9 cellular contexts compared by ENCODE assay signal in the genomic region with DNA sequence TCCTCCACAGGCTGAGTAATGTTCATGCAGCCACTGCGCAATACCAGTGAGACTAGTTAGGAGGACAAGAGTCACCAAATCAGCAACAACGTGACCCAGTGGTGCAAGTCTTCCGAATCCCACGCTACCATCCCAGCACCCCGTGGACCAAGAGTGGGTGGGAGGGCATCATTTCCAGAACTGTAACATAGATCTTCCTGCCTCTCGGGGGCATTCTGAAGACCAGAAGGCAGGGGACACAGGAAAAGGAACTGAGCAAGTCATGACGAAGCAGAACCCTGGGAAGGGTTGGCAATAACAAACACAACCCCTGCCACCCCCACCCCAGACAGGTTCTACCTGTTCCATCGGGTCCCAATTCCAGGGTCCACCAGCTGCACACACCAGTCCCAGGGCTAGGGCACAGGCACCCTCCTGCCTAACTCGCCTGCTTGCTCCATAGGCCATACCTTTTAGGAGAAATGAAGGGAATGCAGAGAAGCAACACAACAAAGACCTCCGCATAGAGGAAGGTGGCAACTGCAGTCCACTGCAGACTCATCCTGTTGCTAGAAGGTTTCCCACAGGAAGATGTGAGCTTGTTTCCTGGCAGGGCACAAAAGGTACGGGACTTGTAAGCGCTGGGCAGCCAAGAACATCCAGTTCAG. TPM values are rescaled to one million over a fixed set of nuclear protein-coding genes. Genes with fewer than 3 reads are reported as not detected.
A peak's percentile ranks its signal among the peaks of the same experiment; 100 is the strongest.
DNase-seq lines count a peak whose midpoint lies in the region; ATAC-seq and TF ChIP-seq lines count a peak whose summit lies in the region.
"Had no signal": no experiment of that assay in that cellular context is flagged by ENCODE, and none has a peak within 500 bp of the region (broad histone marks: within the 10 kb centered on the region; RNA-seq: fewer than 3 reads in every experiment).

No MANE protein-coding gene starts in this region.

- peaks cover 20% of the 10 kb centered on the region for H3K4me1 ChIP-seq in Panc1 (ENCODE audit: control insufficient read depth, insufficient read depth, low read length)
- H3K4me1 ChIP-seq in esophagus (ENCODE audit: control insufficient read depth in 2 of 2, insufficient read depth in 2 of 2, low read length in 1 of 2): peaks cover 6 to 27% of the 10 kb centered on the region in 2 donors
- H3K4me1 ChIP-seq in psoas muscle: peaks cover 29% of the 10 kb centered on the region

- H3K27ac ChIP-seq in Panc1 (ENCODE audit: low read length) (peak overlapping the region; percentile 90), esophagus (ENCODE audit: low read depth in 2 of 2, low read length in 1 of 2) (peak overlapping the region; percentile 86 to 97), psoas muscle (peak overlapping the region; percentile 85)

- ATAC-seq in Panc1 (no peak), psoas muscle (no peak)

- TF ChIP-seq CTCF in GM12875 (IDR thresholded peaks at IDR 0.05; ENCODE audit: borderline replicate concordance, insufficient read depth, low read depth, low read length) (no peak), Panc1 (IDR thresholded peaks at IDR 0.05) (no peak), psoas muscle (IDR thresholded peaks at IDR 0.05) (no peak)

- H3K27me3 ChIP-seq in Panc1 (ENCODE audit: control insufficient read depth, insufficient read depth, low read length) (no peaks in the 10 kb centered on the region), esophagus (ENCODE audit: control insufficient read depth in 1 of 2, insufficient read depth in 2 of 2, low read length in 2 of 2) (no peaks in the 10 kb centered on the region), psoas muscle (ENCODE audit: insufficient read depth in 3 of 3, low read length in 2 of 3) (peaks cover 0 to 4% (median 0%) of the 10 kb centered on the region in 3 donors)

- 20 to 45% methylated on average over 12 of the region's 12 CpGs for WGBS in esophagus, 2 donors
- 49 to 64% (median 56%) methylated on average over 10 to 12 of the region's 12 CpGs for WGBS in psoas muscle, 3 donors

- H3K9me3 ChIP-seq in Panc1 (ENCODE audit: control insufficient read depth, insufficient read depth, low read depth, low read length) (no peaks in the 10 kb centered on the region), esophagus (ENCODE audit: control insufficient read depth in 2 of 2, insufficient read depth in 1 of 2, low read depth in 1 of 2, low read length in 1 of 2) (no peaks in the 10 kb centered on the region), psoas muscle (no peaks in the 10 kb centered on the region)

- POLR2A ChIA-PET in Panc1 (lab: Charles Lee): no interaction called here

- peak overlapping the region; percentile 68 for H3K4me3 ChIP-seq in GM12875 (ENCODE audit: low read depth, low read length)
- H3K4me3 ChIP-seq in Panc1 (ENCODE audit: low read depth in 2 of 2, low read length in 2 of 2): peak overlapping the region; percentile 84 to 92
- peak overlapping the region; percentile 57 to 65 for H3K4me3 ChIP-seq in esophagus (ENCODE audit: low read depth in 1 of 2, low read length in 2 of 2)
- peak overlapping the region; percentile 64 for H3K4me3 ChIP-seq in psoas muscle

- DNase-seq in Panc1 (ENCODE audit: low read depth, low spot score) (no peak), psoas muscle (no peak), cerebellar cortex (ENCODE audit: low spot score) (no peak), NCI-H146 treated with DMSO at 0.1 percent for 48 hours (lab: John Stamatoyannopoulos, UW; ENCODE audit: unreplicated experiment) (no peak), ecto neural progenitor cell (ENCODE audit: low spot score) (no peak), NCI-H1436 treated with DMSO at 0.1 percent for 48 hours (lab: John Stamatoyannopoulos, UW) (no peak)

- H3K36me3 ChIP-seq in Panc1 (ENCODE audit: control insufficient read depth, insufficient read depth, low read length): peaks cover 16% of the 10 kb centered on the region
- H3K36me3 ChIP-seq in esophagus (ENCODE audit: control insufficient read depth in 2 of 2, insufficient read depth in 2 of 2, low read length in 1 of 2): peaks cover 0 to 8% of the 10 kb centered on the region in 2 donors
- peaks cover 3 to 32% of the 10 kb centered on the region in 2 donors for H3K36me3 ChIP-seq in psoas muscle (ENCODE audit: insufficient read depth in 1 of 2, low read depth in 1 of 2)

- no TSS peak for BruUV-seq in Panc1 (replicated peaks; lab: Mats Ljungman, UMichigan)

- in situ Hi-C loops in Panc1 (cut with HindIII; ENCODE audit: low pct_unique_long_range_greater_than_20kb, low sequenced_read_pairs): no loop called here

- intact Hi-C loops in Panc1 (cut with micrococcal nuclease; ENCODE audit: unreplicated experiment) (no loop called here), psoas muscle (cut with DNase I) (no loop called here)

- CTCF ChIA-PET in Panc1 (lab: Charles Lee): no interaction called here

RNA-seq across cellular contexts. Expression of gene BCAP31, which starts 1.4 kb away (rescaled TPM):
- 432 TPM for total RNA-seq in Panc1 (2021; ENCODE audit: unreplicated experiment)
- 455 TPM for polyA plus RNA-seq in Panc1 (2012; ENCODE audit: insufficient read length)
- 100 to 1,000 TPM in 1 of 2 donors, 10 to 100 TPM in 1; 98.8 to 185 TPM for polyA plus RNA-seq in esophagus
- total RNA-seq in psoas muscle: 10 to 100 TPM; 65.4 to 71.6 (median 66.0) TPM
- polyA plus RNA-seq in psoas muscle: 10 to 100 TPM; 63.7 to 97.3 (median 72.1) TPM

RNA-seq across cellular contexts. Expression of gene ABCD1, which starts 1.8 kb away (rescaled TPM):
- total RNA-seq in Panc1 (2021; ENCODE audit: unreplicated experiment) (86.6 TPM), psoas muscle (10 to 100 TPM; 16.0 to 27.1 (median 20.9) TPM)
- 81.6 TPM for polyA plus RNA-seq in Panc1 (2012; ENCODE audit: insufficient read length)
- polyA plus RNA-seq in esophagus (1 to 10 TPM; 1.8 to 2.9 TPM), psoas muscle (10 to 100 TPM; 11.7 to 36.0 (median 15.8) TPM)

RNA-seq across cellular contexts. Expression of gene SLC6A8, which starts 35.1 kb away (rescaled TPM):
- total RNA-seq in Panc1 (2021; ENCODE audit: unreplicated experiment): 125 TPM
- 165 TPM for polyA plus RNA-seq in Panc1 (2012; ENCODE audit: insufficient read length)
- polyA plus RNA-seq in esophagus: 10 to 100 TPM; 33.0 to 41.4 TPM
- total RNA-seq in psoas muscle: 100 to 1,000 TPM in 2 of 4 donors, 10 to 100 TPM in 2; 82.2 to 256 (median 117) TPM
- polyA plus RNA-seq in psoas muscle: 100 to 1,000 TPM in 2 of 3 donors, 10 to 100 TPM in 1; 84.9 to 209 (median 104) TPM

RNA-seq across cellular contexts. Expression of gene PLXNB3, which starts 41.2 kb away (rescaled TPM):
- total RNA-seq in Panc1 (2021; ENCODE audit: unreplicated experiment) (14.3 TPM), psoas muscle (1 to 10 TPM in 1 of 4 donors, under 1 TPM in 3; 0.27 to 1.5 (median 0.73) TPM)
- 23.9 TPM for polyA plus RNA-seq in Panc1 (2012; ENCODE audit: insufficient read length)
- polyA plus RNA-seq in esophagus (10 to 100 TPM in 1 of 2 donors, 1 to 10 TPM in 1; 5.1 to 12.4 TPM), psoas muscle (under 1 TPM; 0.13 to 0.35 (median 0.31) TPM)

RNA-seq across cellular contexts. Expression of gene PNCK, which starts 49.2 kb away (rescaled TPM):
- total RNA-seq in Panc1 (2021; ENCODE audit: unreplicated experiment): 2.3 TPM
- 2.2 TPM for polyA plus RNA-seq in Panc1 (2012; ENCODE audit: insufficient read length)
- 1 to 10 TPM; 5.0 to 6.4 TPM for polyA plus RNA-seq in esophagus
- total RNA-seq in psoas muscle: 1 to 10 TPM in 1 of 4 donors, under 1 TPM in 3; 0.79 to 1.9 (median 0.92) TPM
- polyA plus RNA-seq in psoas muscle: 1 to 10 TPM in 1 of 3 donors, under 1 TPM in 2; 0.21 to 1.0 (median 0.35) TPM
- total RNA-seq: RPMI7951 had no signal
